ENCODE assay signal across 8 cellular contexts in the genomic region with DNA sequence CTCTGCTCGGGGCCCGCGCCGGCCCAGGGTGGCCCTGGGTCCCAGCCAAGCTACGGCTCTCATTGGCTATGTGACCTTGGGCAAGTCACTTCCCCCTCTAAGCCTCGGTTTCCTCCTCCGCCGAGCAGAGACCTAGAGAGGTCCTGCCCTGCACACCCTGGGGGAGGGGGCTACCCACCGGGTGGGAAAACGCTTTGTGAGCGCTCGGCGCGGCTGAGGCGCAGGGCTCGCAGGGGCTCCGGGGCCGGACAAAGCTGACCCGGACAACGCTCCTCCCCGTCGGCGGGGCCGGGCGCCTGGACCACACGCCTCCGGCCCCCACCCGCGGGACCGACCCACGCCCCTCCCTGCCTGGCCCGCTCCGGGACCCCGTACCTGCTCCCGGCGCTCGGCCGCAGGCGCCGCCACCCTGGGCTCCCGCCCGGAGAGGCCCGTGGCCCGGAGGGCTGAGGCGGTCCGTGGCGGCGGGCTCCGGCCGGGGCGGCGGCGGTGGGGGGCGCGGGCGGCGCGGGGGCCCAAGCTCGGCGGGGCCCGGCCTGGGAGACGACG.
DNase-seq lines count a peak whose midpoint lies in the region; ATAC-seq and TF ChIP-seq lines count a peak whose summit lies in the region.

No MANE protein-coding gene starts in this region.

- H3K4me3 ChIP-seq in DOHH2 (ENCODE audit: low read length) (peak overlapping the region; percentile 80), colonic mucosa (peak overlapping the region; percentile 97), lung (peak overlapping the region; percentile 84)

- POLR2A ChIA-PET in activated B cell treated with CpG ODN at 0.5 μM for 24 hours (lab: Charles Lee) = interaction anchor here (0.6 to 4.1 kb wide), 9 partner anchors 9 to 371 kb away, joined by 3 to 42 read pairs (median 5); partner anchors contain the start of genes CLTA and RNF38

- CTCF ChIA-PET in activated B cell treated with CpG ODN at 0.5 μM for 24 hours (lab: Charles Lee) = interaction anchor here (1.1 to 1.7 kb wide), 2 partner anchors 16 to 80 kb away, joined by 5 to 7 read pairs; no protein-coding TSS in a partner anchor

- H3K36me3 ChIP-seq in DOHH2 (ENCODE audit: control insufficient read depth, low read length) (peaks cover 12% of the 10 kb centered on the region), colonic mucosa (no peaks in the 10 kb centered on the region), lung (ENCODE audit: control insufficient read depth in 2 of 2, insufficient read depth in 2 of 2, low read length in 2 of 2) (peaks cover 0 to 4% of the 10 kb centered on the region in 2 donors)

- no peaks in the 10 kb centered on the region for H3K9me3 ChIP-seq in DOHH2 (ENCODE audit: control insufficient read depth, insufficient read depth, low read length)
- no peaks in the 10 kb centered on the region for H3K9me3 ChIP-seq in colonic mucosa
- H3K9me3 ChIP-seq in lung (ENCODE audit: control insufficient read depth in 2 of 2, insufficient read depth in 1 of 2, low read length in 1 of 2) = no peaks in the 10 kb centered on the region

- H3K27ac Mint-ChIP-seq in activated B cell treated with CpG ODN at 0.5 μM for 24 hours = peak overlapping the region; percentile 83

- H3K9me2 ChIP-seq in DOHH2 (replicated peaks; ENCODE audit: control insufficient read depth, low read length) = no peaks in the 10 kb centered on the region

- no peaks in the 10 kb centered on the region for H3K27me3 Mint-ChIP-seq in activated B cell treated with CpG ODN at 0.5 μM for 24 hours

- H3K79me2 ChIP-seq in DOHH2 (ENCODE audit: control insufficient read depth, low read length) = peaks cover 49% of the 10 kb centered on the region

- H4K20me1 ChIP-seq in DOHH2 (ENCODE audit: control insufficient read depth, insufficient read depth, low read depth, low read length) = peaks cover 16% of the 10 kb centered on the region

- H3K4me1 ChIP-seq in DOHH2 (ENCODE audit: control insufficient read depth, low read length) = peaks cover 24% of the 10 kb centered on the region
- H3K4me1 ChIP-seq in colonic mucosa = peaks cover 6% of the 10 kb centered on the region
- peaks cover 4 to 10% of the 10 kb centered on the region in 2 donors for H3K4me1 ChIP-seq in lung (ENCODE audit: control insufficient read depth in 2 of 2, insufficient read depth in 2 of 2, low read length in 2 of 2)

- peak overlapping the region; percentile 91 for H3K4me3 Mint-ChIP-seq in activated B cell treated with CpG ODN at 0.5 μM for 24 hours

- WGBS in lung, 2 donors = 0 to 1% methylated on average over 36 to 63 of the region's 63 CpGs

- TF ChIP-seq CTCF in DOHH2 (IDR thresholded peaks at IDR 0.05; ENCODE audit: low read depth, low read length, poor library complexity, severe bottlenecking) (no peak), activated B cell treated with CpG ODN at 0.5 μM for 24 hours (IDR thresholded peaks at IDR 0.05) (no peak), colonic mucosa (IDR thresholded peaks at IDR 0.05) (no peak), lung (IDR thresholded peaks at IDR 0.05; ENCODE audit: control extremely low read depth, extremely low read depth) (no peak)

- DNase-seq in HuH-7.5 (ENCODE audit: low spot score) = peak; percentile 44
- DNase-seq in activated B cell treated with CpG ODN at 0.5 μM for 24 hours = no peak
- DNase-seq in colonic mucosa = peak; percentile 58
- peak; percentile 42 for DNase-seq in lung (ENCODE audit: low spot score)
- DNase-seq in stimulated activated CD8-positive, alpha-beta memory T cell treated with anti-CD3 and anti-CD28 coated beads, Interleukin-2, amount 100 ng/mL, for 48 hours (ENCODE audit: low read depth in 2 of 2) = peak; percentile 40 to 43
- no peak for DNase-seq in NCI-H128 (lab: John Stamatoyannopoulos, UW; ENCODE audit: unreplicated experiment)

- peaks cover 46% of the 10 kb centered on the region for H3K4me1 Mint-ChIP-seq in activated B cell treated with CpG ODN at 0.5 μM for 24 hours

- H3K27me3 ChIP-seq in DOHH2 (ENCODE audit: control insufficient read depth, low read length) (no peaks in the 10 kb centered on the region), colonic mucosa (no peaks in the 10 kb centered on the region), lung (ENCODE audit: control insufficient read depth, insufficient read depth) (no peaks in the 10 kb centered on the region)

- ATAC-seq in GM21526 (IDR thresholded peaks at IDR 0.05; ENCODE audit: low FRiP score, unreplicated experiment) = peak; percentile 44
- peak; percentile 34 for ATAC-seq in activated B cell treated with CpG ODN at 0.5 μM for 24 hours (ENCODE audit: low read depth)
- ATAC-seq in lung (ENCODE audit: insufficient read depth, low FRiP score) = no peak

- H3K36me3 Mint-ChIP-seq in activated B cell treated with CpG ODN at 0.5 μM for 24 hours (ENCODE audit: low read depth) = peaks cover 2% of the 10 kb centered on the region

- intact Hi-C loops in activated B cell treated with CpG ODN at 0.5 μM for 24 hours (cut with micrococcal nuclease) (loop anchor here (1.0 to 10.0 kb wide), 10 partner anchors 16 to 1418 kb away; partner anchors contain the start of genes CLTA, GNE, MELK and RNF38), colonic mucosa (cut with DNase I) (no loop called here)

- H3K4me2 ChIP-seq in DOHH2 (ENCODE audit: low read length) = peak overlapping the region; percentile 76

- peak overlapping the region; percentile 95 for H3K9ac ChIP-seq in colonic mucosa (ENCODE audit: low read depth in 2 of 2, low read length in 2 of 2)

- H3K27ac ChIP-seq in DOHH2 (ENCODE audit: low read depth, low read length) (peak overlapping the region; percentile 71), colonic mucosa (peak overlapping the region; percentile 77), lung (ENCODE audit: low read depth in 1 of 2, low read length in 1 of 2) (peak overlapping the region; percentile 91 to 94)

- H3F3A ChIP-seq in DOHH2 (ENCODE audit: control insufficient read depth, insufficient read depth) = no peaks in the 10 kb centered on the region

- H3K9me3 Mint-ChIP-seq in activated B cell treated with CpG ODN at 0.5 μM for 24 hours = no peaks in the 10 kb centered on the region

Comparison
In these comparisons a context has a peak if more than half of its experiments do, and no peak if none do; other contexts are left out.
1. DNase-seq: peak in HuH-7.5 (single experiment), colonic mucosa (single experiment), lung (single experiment) and stimulated activated CD8-positive, alpha-beta memory T cell treated with anti-CD3 and anti-CD28 coated beads, Interleukin-2, amount 100 ng/mL, for 48 hours (2 of 2); none in activated B cell treated with CpG ODN at 0.5 μM for 24 hours (single experiment) and NCI-H128 (single experiment).
2. Peak in every context shown above with its lines, with median percentiles within 50 percentile points of each other: H3K27ac ChIP-seq and H3K4me3 ChIP-seq.